ENCODE assay signal across 8 cellular contexts in the genomic region with DNA sequence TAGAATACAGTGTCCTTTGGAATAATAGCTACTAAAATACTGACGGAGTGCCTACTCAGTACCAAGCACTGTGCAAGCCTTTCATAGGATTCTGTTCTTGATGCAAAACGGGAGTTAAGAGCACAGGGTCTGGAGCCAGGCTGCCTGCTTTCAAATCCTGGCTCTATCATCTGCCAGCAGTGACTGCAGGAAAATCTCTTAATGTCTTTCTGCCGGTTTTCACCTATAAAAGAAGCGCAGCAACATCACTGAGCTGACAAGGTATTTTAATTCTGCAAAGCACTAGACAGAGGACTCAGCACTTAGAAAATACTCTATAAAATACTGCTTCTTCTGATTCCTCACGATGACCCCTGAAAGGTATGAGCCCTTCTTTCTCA. TPM values are rescaled to one million over a fixed set of nuclear protein-coding genes. Genes with fewer than 3 reads are reported as not detected.
A peak's percentile ranks its signal among the peaks of the same experiment; 100 is the strongest.
DNase-seq lines count a peak whose midpoint lies in the region; ATAC-seq and TF ChIP-seq lines count a peak whose summit lies in the region.

No MANE protein-coding gene starts in this region.

- DNase-seq in CD14-positive monocyte (ENCODE audit: low spot score) (no peak), MCF 10A (ENCODE audit: unreplicated experiment) (no peak), hepatic stellate cell (ENCODE audit: low spot score) (no peak), hypothalamus (lab: John Stamatoyannopoulos, UW) (no peak), NCI-H2107 treated with DMSO at 0.1 percent for 48 hours (lab: John Stamatoyannopoulos, UW; ENCODE audit: unreplicated experiment) (no peak)

- CTCF ChIA-PET in MCF 10A (lab: Yijun Ruan, JAX), result interaction anchor here (0.6 to 2.4 kb wide), 4 partner anchors 19 to 712 kb away, joined by 3 to 13 read pairs (median 4); no protein-coding TSS in a partner anchor

- H3K27ac ChIP-seq in muscle layer of duodenum (ENCODE audit: low read length), result no peak overlapping the region

- peaks cover 20 to 21% of the 10 kb centered on the region in 2 donors for H3K36me3 ChIP-seq in muscle layer of duodenum (ENCODE audit: control insufficient read depth in 1 of 2, insufficient read depth in 2 of 2, low read length in 2 of 2)

- intact Hi-C loops in CD14-positive monocyte (cut with micrococcal nuclease), result no loop called here
- intact Hi-C loops in MCF 10A (cut with micrococcal nuclease), result no loop called here

- peaks cover 5 to 11% of the 10 kb centered on the region in 2 donors for H3K4me1 ChIP-seq in muscle layer of duodenum (ENCODE audit: control insufficient read depth in 1 of 2, insufficient read depth in 2 of 2, low read length in 2 of 2)

- ATAC-seq in HG03521 (IDR thresholded peaks at IDR 0.05; ENCODE audit: unreplicated experiment) (peak; percentile 1), GM21515 (IDR thresholded peaks at IDR 0.05; ENCODE audit: unreplicated experiment) (no peak)

- peak overlapping the region in 1 of 7 donors; percentile 81 for H3K27ac Mint-ChIP-seq in CD14-positive monocyte
- H3K27ac Mint-ChIP-seq in MCF 10A (ENCODE audit: low read depth, unreplicated experiment), result peak overlapping the region; percentile 59

- POLR2A ChIA-PET in MCF 10A (lab: Yijun Ruan, JAX), result no interaction called here

- no TSS peak for BruUV-seq in MCF 10A (replicated peaks; lab: Mats Ljungman, UMichigan)

- H3K27me3 Mint-ChIP-seq in CD14-positive monocyte (ENCODE audit: low read depth in 3 of 3) (peaks cover 0 to 3% (median 0%) of the 10 kb centered on the region in 3 donors), MCF 10A (ENCODE audit: insufficient read depth, unreplicated experiment) (no peaks in the 10 kb centered on the region)

- TF ChIP-seq CTCF in CD14-positive monocyte (IDR thresholded peaks at IDR 0.05) (no peak), MCF 10A (IDR thresholded peaks at IDR 0.05; ENCODE audit: unreplicated experiment) (no peak)

- peak overlapping the region; percentile 49 to 97 for H3K4me3 ChIP-seq in muscle layer of duodenum (ENCODE audit: low read depth in 1 of 2, low read length in 2 of 2)

- H3K4me3 Mint-ChIP-seq in CD14-positive monocyte, result peak overlapping the region; percentile 89 to 94
- H3K4me3 Mint-ChIP-seq in MCF 10A (ENCODE audit: unreplicated experiment), result peak overlapping the region; percentile 92

- H3K9me3 Mint-ChIP-seq in CD14-positive monocyte (no peaks in the 10 kb centered on the region), MCF 10A (ENCODE audit: unreplicated experiment) (no peaks in the 10 kb centered on the region)

- H3K4me1 Mint-ChIP-seq in CD14-positive monocyte (peaks cover 18% of the 10 kb centered on the region), MCF 10A (ENCODE audit: insufficient read depth, unreplicated experiment) (peaks cover 22% of the 10 kb centered on the region)

- no peaks in the 10 kb centered on the region for H3K9me3 ChIP-seq in muscle layer of duodenum (ENCODE audit: control insufficient read depth in 1 of 2, low read length in 2 of 2)

- H3K36me3 Mint-ChIP-seq in CD14-positive monocyte (peaks cover 20 to 22% of the 10 kb centered on the region in 2 donors), MCF 10A (ENCODE audit: insufficient read depth, unreplicated experiment) (peaks cover under 1% of the 10 kb centered on the region)

- no peaks in the 10 kb centered on the region for H3K27me3 ChIP-seq in muscle layer of duodenum (ENCODE audit: low read depth, low read length)

RNA-seq across cellular contexts. Expression of gene FIGNL1, which starts 0.7 kb away (rescaled TPM):
- 1 to 10 TPM in 1 of 2 donors, under 1 TPM in 1; 0.55 to 2.4 TPM for polyA plus RNA-seq in CD14-positive monocyte
- total RNA-seq in MCF 10A (2022), result 10.7 and 14.5 TPM in 2 replicates
